ENCODE assay signal across 1 cellular context in genomic region chr19:42295831-42296525, GRCh38.
TF ChIP-seq lines count a peak whose summit lies in the region.

No MANE protein-coding gene starts in this region.

TF ChIP-seq in HepG2, 621 proteins besides CTCF, POLR2A, EP300 and RAD21 (continues in another document):
- TF ChIP-seq RBM22 (optimal IDR thresholded peaks at IDR 0.05; ENCODE audit: low read length) (peak; percentile 81), POLR2AphosphoS5 (IDR thresholded peaks at IDR 0.05; ENCODE audit: low read depth, low read length) (peak; percentile 55), HIVEP1 (CRISPR knock-in tag; IDR thresholded peaks at IDR 0.05) (0 out of 2 replicates have a peak, but pooled peaks have one; percentile 45), FOXK1 (CRISPR knock-in tag; IDR thresholded peaks at IDR 0.05; ENCODE audit: borderline replicate concordance, low read depth) (no peak), SMC3 (IDR thresholded peaks at IDR 0.05; ENCODE audit: low read length) (peak; percentile 58), IRF9 (CRISPR knock-in tag; IDR thresholded peaks at IDR 0.05; ENCODE audit: borderline replicate concordance) (no peak), PTBP1 (IDR thresholded peaks at IDR 0.05; ENCODE audit: low read depth, low read length, poor library complexity, severe bottlenecking) (no peak), TEF (CRISPR knock-in tag; IDR thresholded peaks at IDR 0.05) (no peak), ZFP91 (CRISPR knock-in tag; IDR thresholded peaks at IDR 0.05; ENCODE audit: borderline replicate concordance) (peak; percentile 67), NR2F2 (IDR thresholded peaks at IDR 0.05; ENCODE audit: borderline replicate concordance, low read depth) (no peak), ZBTB7A (CRISPR knock-in tag; IDR thresholded peaks at IDR 0.05) (peak; percentile 37; the same call in 1 of the 2 replicates), ZNF274 (CRISPR knock-in tag; IDR thresholded peaks at IDR 0.05) (no peak), SMARCE1 (IDR thresholded peaks at IDR 0.05; ENCODE audit: borderline replicate concordance) (no peak), ZNF703 (CRISPR knock-in tag; IDR thresholded peaks at IDR 0.05; ENCODE audit: borderline replicate concordance) (no peak), HNF1B (CRISPR knock-in tag; IDR thresholded peaks at IDR 0.05) (peak; percentile 56), KDM2A (CRISPR knock-in tag; IDR thresholded peaks at IDR 0.05; ENCODE audit: borderline replicate concordance, low read depth) (0 out of 2 replicates have a peak, but pooled peaks have one; percentile 21), ZC3H4 (CRISPR knock-in tag; IDR thresholded peaks at IDR 0.05; ENCODE audit: borderline replicate concordance) (no peak), HOXA3 (CRISPR knock-in tag; IDR thresholded peaks at IDR 0.05) (no peak), HNRNPLL (IDR thresholded peaks at IDR 0.05; ENCODE audit: low read depth, low read length, poor library complexity, severe bottlenecking) (no peak), RXRB (CRISPR knock-in tag; IDR thresholded peaks at IDR 0.05; ENCODE audit: borderline replicate concordance) (0 out of 2 replicates have a peak, but pooled peaks have one; percentile 13), CBX2 (IDR thresholded peaks at IDR 0.05; ENCODE audit: low read depth, low read length) (no peak), CBX2 (CRISPR knock-in tag; IDR thresholded peaks at IDR 0.05; ENCODE audit: low read depth) (no peak), ZNF317 (CRISPR knock-in tag; IDR thresholded peaks at IDR 0.05) (no peak), ZNF138 (CRISPR knock-in tag; IDR thresholded peaks at IDR 0.05; ENCODE audit: low read depth) (no peak), ZBED4 (CRISPR knock-in tag; IDR thresholded peaks at IDR 0.05; ENCODE audit: borderline replicate concordance) (no peak), MAX (IDR thresholded peaks at IDR 0.05) (0 out of 2 replicates have a peak, but pooled peaks have one; percentile 27), ZNF501 (CRISPR knock-in tag; IDR thresholded peaks at IDR 0.05) (peak; percentile 59; the same call in 1 of the 2 replicates), ZBTB7B (CRISPR knock-in tag; IDR thresholded peaks at IDR 0.05) (no peak), ZFY (CRISPR knock-in tag; IDR thresholded peaks at IDR 0.05) (0 out of 2 replicates have a peak, but pooled peaks have one; percentile 8), YY1 (IDR thresholded peaks at IDR 0.05; ENCODE audit: insufficient read depth, insufficient replicate concordance, low read depth, low read length) (no peak), ZNF788 (CRISPR knock-in tag; IDR thresholded peaks at IDR 0.05; ENCODE audit: borderline replicate concordance) (peak; percentile 3; the same call in 1 of the 2 replicates), GPBP1L1 (CRISPR knock-in tag; IDR thresholded peaks at IDR 0.05) (no peak), ZNF691 (CRISPR knock-in tag; IDR thresholded peaks at IDR 0.05; ENCODE audit: borderline replicate concordance, low read depth) (no peak; the same call in 1 of the 2 replicates), NFKBIZ (CRISPR knock-in tag; IDR thresholded peaks at IDR 0.05) (no peak), USF2 (IDR thresholded peaks at IDR 0.05; ENCODE audit: low read depth, low read length) (no peak), USF2 (CRISPR knock-in tag; IDR thresholded peaks at IDR 0.05; ENCODE audit: borderline replicate concordance) (no peak), NRL (CRISPR knock-in tag; IDR thresholded peaks at IDR 0.05; ENCODE audit: borderline replicate concordance) (no peak), ZBTB20 (CRISPR knock-in tag; IDR thresholded peaks at IDR 0.05; ENCODE audit: borderline replicate concordance, low read depth) (no peak), THAP9 (CRISPR knock-in tag; IDR thresholded peaks at IDR 0.05; ENCODE audit: borderline replicate concordance) (no peak; the same call in 1 of the 2 replicates), PRMT3 (CRISPR knock-in tag; IDR thresholded peaks at IDR 0.05; ENCODE audit: borderline replicate concordance, low read depth) (no peak), KLF15 (CRISPR knock-in tag; IDR thresholded peaks at IDR 0.05; ENCODE audit: borderline replicate concordance) (no peak), ZNF660 (CRISPR knock-in tag; IDR thresholded peaks at IDR 0.05; ENCODE audit: borderline replicate concordance, low read depth) (no peak), MBD4 (IDR thresholded peaks at IDR 0.05; ENCODE audit: borderline replicate concordance, low read length) (no peak), POLR2AphosphoS2 (IDR thresholded peaks at IDR 0.05; ENCODE audit: low read depth, low read length) (peak; percentile 37; the same call in 1 of the 2 replicates), KDM1A (CRISPR knock-in tag; IDR thresholded peaks at IDR 0.05) (no peak), HES4 (CRISPR knock-in tag; IDR thresholded peaks at IDR 0.05; ENCODE audit: borderline replicate concordance) (0 out of 2 replicates have a peak, but pooled peaks have one; percentile 10)
